1 cellular context compared by ENCODE assay signal in genomic region chr12:48054955-48055821, GRCh38.
TF ChIP-seq lines count a peak whose summit lies in the region.

No MANE protein-coding gene starts in this region.

TF ChIP-seq in GM23338, 12 proteins besides CTCF, POLR2A, EP300 and RAD21 (continued from another document):
- TF ChIP-seq ZNF462 (CRISPR knock-in tag; IDR thresholded peaks at IDR 0.05) = no peak
- no peak for TF ChIP-seq JUNB (IDR thresholded peaks at IDR 0.05; ENCODE audit: unreplicated experiment)
- no peak for TF ChIP-seq EZH2 (IDR thresholded peaks at IDR 0.05; ENCODE audit: low read depth, unreplicated experiment)
- no peak for TF ChIP-seq CREB1 (CRISPR knock-in tag; IDR thresholded peaks at IDR 0.05; ENCODE audit: low read depth)
- TF ChIP-seq ZNF114 (CRISPR knock-in tag; IDR thresholded peaks at IDR 0.05) = no peak
- TF ChIP-seq REST (IDR thresholded peaks at IDR 0.05; ENCODE audit: unreplicated experiment) = no peak
- no peak for TF ChIP-seq NANOG (IDR thresholded peaks at IDR 0.05; ENCODE audit: borderline replicate concordance)
